ENCODE assay signal across 27 cellular contexts in genomic region chr3:50230833-50231125, GRCh38. TPM values are rescaled to one million over a fixed set of nuclear protein-coding genes. Genes with fewer than 3 reads are reported as not detected.
DNase-seq lines count a peak whose midpoint lies in the region; ATAC-seq and TF ChIP-seq lines count a peak whose summit lies in the region.
"Had no signal": no experiment of that assay in that cellular context is flagged by ENCODE, and none has a peak within 500 bp of the region (broad histone marks: within the 10 kb centered on the region; RNA-seq: fewer than 3 reads in every experiment).

No MANE protein-coding gene starts in this region.

- 65 to 67% methylated on average over 3 of the region's 3 CpGs for WGBS in GM23248 (ENCODE audit: low coverage in 1 of 2, low lambda C conversion rate in 2 of 2, missing lambda C conversion rate in 2 of 2), 2 experiments
- 91 to 94% methylated on average over 3 of the region's 3 CpGs for WGBS in heart right ventricle, 2 donors

- no peaks in the 10 kb centered on the region for H3K27me3 Mint-ChIP-seq in T-helper 17 cell
- no peaks in the 10 kb centered on the region for H3K27me3 Mint-ChIP-seq in stimulated activated naive B cell treated with anti-CD40 and anti-IgM and Interleukin-4, amounts not matched to agents 10 μg/mL and 1 μg/mL and 100 μg/mL, for 72 hours
- H3K27me3 Mint-ChIP-seq: activated T-cell treated with anti-CD3 and anti-CD28 coated beads, Interleukin-2, amount 50 U/mL, for 24 hours had no signal

- no peaks in the 10 kb centered on the region for H4K20me1 ChIP-seq in GM23248 (ENCODE audit: insufficient read depth)

- H3F3A ChIP-seq in GM23248 (ENCODE audit: insufficient read depth) = no peaks in the 10 kb centered on the region

- no peaks in the 10 kb centered on the region for H3K9me3 ChIP-seq in GM23248 (ENCODE audit: low read depth)
- no peaks in the 10 kb centered on the region for H3K9me3 ChIP-seq in T-helper 17 cell (ENCODE audit: control insufficient read depth, low read length, poor library complexity, severe bottlenecking)
- no peaks in the 10 kb centered on the region for H3K9me3 ChIP-seq in heart right ventricle
- H3K9me3 ChIP-seq: body of pancreas, SJCRH30, testis had no signal

- H3K9me2 ChIP-seq in GM23248 (ENCODE audit: insufficient read depth) = no peaks in the 10 kb centered on the region

- ATAC-seq in T-helper 17 cell (no peak), HG03432 (IDR thresholded peaks at IDR 0.05; ENCODE audit: unreplicated experiment) (no peak), heart right ventricle (no peak)
- ATAC-seq in stimulated activated naive B cell treated with anti-CD40 and anti-IgM and Interleukin-4, amounts not matched to agents 10 μg/mL and 1 μg/mL and 100 μg/mL, for 72 hours (replicated peaks) = no peak
- ATAC-seq: activated CD8-positive, alpha-beta T cell treated with anti-CD3 and anti-CD28 coated beads for 36 hours; body of pancreas had no signal

- DNase-seq in GM23248 (peak; percentile 78), T-helper 17 cell (no peak), iris pigment epithelial cell (ENCODE audit: low read depth) (peak; percentile 49), DMS 273 (lab: John Stamatoyannopoulos, UW; ENCODE audit: unreplicated experiment) (no peak), heart right ventricle (no peak)
- DNase-seq in stimulated activated naive B cell treated with anti-CD40 and anti-IgM and Interleukin-4, amounts not matched to agents 10 μg/mL and 1 μg/mL and 100 μg/mL, for 72 hours = no peak
- DNase-seq: activated CD4-positive, CD25-positive, alpha-beta regulatory T cell; activated CD8-positive, alpha-beta T cell treated with anti-CD3 and anti-CD28 coated beads for 36 hours; activated naive CD4-positive, alpha-beta T cell treated with anti-CD3 and anti-CD28 coated beads, Interleukin-2, amount 10 ng/mL, durations not matched to agents 7 days and 5 days; activated T-cell treated with anti-CD3 and anti-CD28 coated beads, Interleukin-2, amount 50 U/mL, for 24 hours; body of pancreas; kidney glomerular epithelial cell; NCI-H146; NCI-H2171 treated with DMSO at 0.1 percent for 48 hours; NCI-H69; nephron progenitor cell; SJCRH30; testis had no signal

- H3K4me1 Mint-ChIP-seq in T-helper 17 cell = peaks cover 34% of the 10 kb centered on the region
- peaks cover 41 to 49% of the 10 kb centered on the region in 2 donors for H3K4me1 Mint-ChIP-seq in stimulated activated naive B cell treated with anti-CD40 and anti-IgM and Interleukin-4, amounts not matched to agents 10 μg/mL and 1 μg/mL and 100 μg/mL, for 72 hours

- in situ Hi-C loops in GM23248 (cut with MboI) = no loop called here

- no peak overlapping the region for H3K4me2 ChIP-seq in GM23248 (ENCODE audit: unreplicated experiment)

- H3K9me3 Mint-ChIP-seq in stimulated activated naive B cell treated with anti-CD40 and anti-IgM and Interleukin-4, amounts not matched to agents 10 μg/mL and 1 μg/mL and 100 μg/mL, for 72 hours = no peaks in the 10 kb centered on the region
- H3K9me3 Mint-ChIP-seq: activated CD8-positive, alpha-beta T cell treated with anti-CD3 and anti-CD28 coated beads for 36 hours; activated naive CD4-positive, alpha-beta T cell treated with anti-CD3 and anti-CD28 coated beads, Interleukin-2, amount 10 ng/mL, durations not matched to agents 7 days and 5 days; activated T-cell treated with anti-CD3 and anti-CD28 coated beads, Interleukin-2, amount 50 U/mL, for 24 hours; mesothelial cell of epicardium; nephron progenitor cell had no signal

- H3K27ac Mint-ChIP-seq in T-helper 17 cell = peak overlapping the region; percentile 75
- H3K27ac Mint-ChIP-seq in stimulated activated naive B cell treated with anti-CD40 and anti-IgM and Interleukin-4, amounts not matched to agents 10 μg/mL and 1 μg/mL and 100 μg/mL, for 72 hours = peak overlapping the region; percentile 73
- H3K27ac Mint-ChIP-seq: activated CD8-positive, alpha-beta T cell treated with anti-CD3 and anti-CD28 coated beads for 36 hours; activated naive CD4-positive, alpha-beta T cell treated with anti-CD3 and anti-CD28 coated beads, Interleukin-2, amount 10 ng/mL, durations not matched to agents 7 days and 5 days; activated T-cell treated with anti-CD3 and anti-CD28 coated beads, Interleukin-2, amount 50 U/mL, for 24 hours; mesothelial cell of epicardium; nephron progenitor cell had no signal

- no peak overlapping the region for H2AFZ ChIP-seq in GM23248

- H3K27me3 ChIP-seq in GM23248 (replicated peaks; ENCODE audit: insufficient read depth) (no peaks in the 10 kb centered on the region), heart right ventricle (no peaks in the 10 kb centered on the region)
- H3K27me3 ChIP-seq: body of pancreas, SJCRH30, testis had no signal

- no peaks in the 10 kb centered on the region for H3K36me3 Mint-ChIP-seq in T-helper 17 cell (ENCODE audit: low read depth)
- no peaks in the 10 kb centered on the region for H3K36me3 Mint-ChIP-seq in stimulated activated naive B cell treated with anti-CD40 and anti-IgM and Interleukin-4, amounts not matched to agents 10 μg/mL and 1 μg/mL and 100 μg/mL, for 72 hours
- H3K36me3 Mint-ChIP-seq: mesothelial cell of epicardium had no signal

- no peak overlapping the region for H3K4me3 Mint-ChIP-seq in T-helper 17 cell
- no peak overlapping the region for H3K4me3 Mint-ChIP-seq in stimulated activated naive B cell treated with anti-CD40 and anti-IgM and Interleukin-4, amounts not matched to agents 10 μg/mL and 1 μg/mL and 100 μg/mL, for 72 hours
- H3K4me3 Mint-ChIP-seq: activated CD8-positive, alpha-beta T cell treated with anti-CD3 and anti-CD28 coated beads for 36 hours; activated naive CD4-positive, alpha-beta T cell treated with anti-CD3 and anti-CD28 coated beads, Interleukin-2, amount 10 ng/mL, durations not matched to agents 7 days and 5 days; activated T-cell treated with anti-CD3 and anti-CD28 coated beads, Interleukin-2, amount 50 U/mL, for 24 hours; mesothelial cell of epicardium; nephron progenitor cell had no signal

- intact Hi-C loops in heart right ventricle (cut with DNase I) = no loop called here

- no peaks in the 10 kb centered on the region for H3K79me2 ChIP-seq in GM23248 (ENCODE audit: insufficient read depth)

- H3K27ac ChIP-seq in GM23248 (no peak overlapping the region), heart right ventricle (peak overlapping the region in 2 of 10 donors; percentile 0 to 85)
- H3K27ac ChIP-seq: SJCRH30, testis had no signal

- H3K36me3 ChIP-seq in GM23248 (ENCODE audit: low read depth) (no peaks in the 10 kb centered on the region), heart right ventricle (no peaks in the 10 kb centered on the region)
- H3K36me3 ChIP-seq: SJCRH30 had no signal

- H3K9ac ChIP-seq in GM23248 = no peak overlapping the region

- H3K4me1 ChIP-seq in GM23248 (ENCODE audit: insufficient read depth) = peaks cover 7% of the 10 kb centered on the region; the same call in 1 of the 2 replicates
- H3K4me1 ChIP-seq in heart right ventricle = peaks cover 8 to 70% (median 29%) of the 10 kb centered on the region in 9 donors

- H3K4me3 ChIP-seq in GM23248 (no peak overlapping the region), heart right ventricle (no peak overlapping the region)
- H3K4me3 ChIP-seq: body of pancreas, coronary artery, SJCRH30, testis had no signal

- TF ChIP-seq CTCF in heart right ventricle (IDR thresholded peaks at IDR 0.05) = no peak

RNA-seq across cellular contexts. Expression of gene GNAI2, which starts 5.2 kb away (rescaled TPM):
- total RNA-seq in GM23248 (2014; rRNA removed; shearing (Covaris generic)) = 393 and 427 TPM in 2 replicates
- polyA plus RNA-seq in GM23248 (2016; fragmentation: Nextera tagmentation; extraction: Ambion mirVana) = 424 and 426 TPM in 2 replicates
- total RNA-seq in T-helper 17 cell = 100 to 1,000 TPM; 266 to 288 TPM
- 100 to 1,000 TPM; 112 to 270 (median 146) TPM for total RNA-seq in heart right ventricle
- 100 to 1,000 TPM; 107 to 171 TPM for polyA plus RNA-seq in heart right ventricle

RNA-seq across cellular contexts. Expression of gene SLC38A3, which starts 25.7 kb away (rescaled TPM):
- under 0.01 TPM in 1 of 2 replicates, not detected in the other for total RNA-seq in GM23248 (2014; rRNA removed; shearing (Covaris generic))
- polyA plus RNA-seq in GM23248 (2016; fragmentation: Nextera tagmentation; extraction: Ambion mirVana) = 0.36 and 0.93 TPM in 2 replicates
- total RNA-seq in T-helper 17 cell = under 1 TPM in 1 of 2 donors, not detected in 1; 0.78 TPM
- 10 to 100 TPM in 7 of 10 donors, 1 to 10 TPM in 3; 6.2 to 16.4 (median 11.2) TPM for total RNA-seq in heart right ventricle
- polyA plus RNA-seq in heart right ventricle = 10 to 100 TPM in 1 of 2 donors, 1 to 10 TPM in 1; 1.4 to 11.8 TPM
- total RNA-seq: H4; MCF 10A; T-helper 2 cell treated with Interferon-gamma antibody and Interleukin-4, amounts not matched to agents 100 ng/mL and 5 ng/mL, for 36 hours had no signal

RNA-seq across cellular contexts. Expression of gene SEMA3B, which starts 38.2 kb away (rescaled TPM):
- 8.8 and 13.3 TPM in 2 replicates for total RNA-seq in GM23248 (2014; rRNA removed; shearing (Covaris generic))
- polyA plus RNA-seq in GM23248 (2016; fragmentation: Nextera tagmentation; extraction: Ambion mirVana) (7.6 and 8.4 TPM in 2 replicates), heart right ventricle (10 to 100 TPM; 21.2 to 46.7 TPM)
- total RNA-seq in T-helper 17 cell (1 to 10 TPM; 1.7 to 1.8 TPM), heart right ventricle (10 to 100 TPM; 14.9 to 28.8 (median 21.9) TPM)

RNA-seq across cellular contexts. Expression of gene GNAT1, which starts 39.4 kb away (rescaled TPM):
- not detected in 2 replicates for total RNA-seq in GM23248 (2014; rRNA removed; shearing (Covaris generic))
- polyA plus RNA-seq in GM23248 (2016; fragmentation: Nextera tagmentation; extraction: Ambion mirVana) (not detected in 2 replicates), heart right ventricle (not detected)
- total RNA-seq in T-helper 17 cell (under 1 TPM in 1 of 2 donors, not detected in 1; 0.10 TPM), heart right ventricle (not detected)
- total RNA-seq: body of pancreas; frontal cortex; H4; MCF 10A; T-helper 2 cell treated with Interferon-gamma antibody and Interleukin-4, amounts not matched to agents 100 ng/mL and 5 ng/mL, for 36 hours had no signal
- polyA plus RNA-seq: endothelial cell of umbilical vein had no signal

RNA-seq across cellular contexts. Expression of gene LSMEM2, which starts 48.1 kb away (rescaled TPM):
- total RNA-seq in GM23248 (2014; rRNA removed; shearing (Covaris generic)) = not detected in 2 replicates
- polyA plus RNA-seq in GM23248 (2016; fragmentation: Nextera tagmentation; extraction: Ambion mirVana) (not detected in 2 replicates), heart right ventricle (10 to 100 TPM in 1 of 2 donors, 1 to 10 TPM in 1; 1.9 to 26.3 TPM)
- total RNA-seq in T-helper 17 cell (not detected), heart right ventricle (10 to 100 TPM; 13.2 to 45.2 (median 33.2) TPM)
- total RNA-seq: activated CD8-positive, alpha-beta T cell treated with anti-CD3 and anti-CD28 coated beads for 36 hours; body of pancreas; endothelial cell of umbilical vein; H4; MCF 10A; pulmonary artery endothelial cell; SJCRH30; T-helper 2 cell treated with Interferon-gamma antibody and Interleukin-4, amounts not matched to agents 100 ng/mL and 5 ng/mL, for 36 hours had no signal
- polyA plus RNA-seq: endothelial cell of umbilical vein had no signal

Comparison
In these comparisons a context has a peak if more than half of its experiments do, and no peak if none do; other contexts are left out.
1. DNase-seq: peak in GM23248 (single experiment) and iris pigment epithelial cell (single experiment); none in T-helper 17 cell (0 of 3), stimulated activated naive B cell treated with anti-CD40 and anti-IgM and Interleukin-4, amounts not matched to agents 10 μg/mL and 1 μg/mL and 100 μg/mL, for 72 hours (single experiment), DMS 273 (single experiment) and heart right ventricle (0 of 2).